ENCODE assay signal across 21 cellular contexts in the genomic region with DNA sequence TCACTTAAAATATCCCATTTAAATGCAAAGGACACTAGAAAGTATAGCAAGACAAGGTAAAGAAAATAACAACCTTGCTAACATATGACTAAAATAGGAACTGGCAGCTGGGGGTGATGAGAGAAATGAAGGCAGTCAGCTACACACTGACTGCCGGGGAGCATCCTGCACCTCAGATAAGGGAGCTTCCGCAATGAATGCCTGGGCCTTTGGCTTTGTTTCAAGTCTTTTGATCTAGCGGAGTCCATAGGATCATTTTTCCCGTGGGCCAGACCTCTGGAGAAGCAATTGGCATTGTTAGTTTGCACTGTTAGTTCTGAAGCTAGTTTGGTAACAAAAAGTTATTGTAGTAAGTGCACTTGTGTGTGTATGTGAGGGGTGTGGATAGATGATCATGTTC.
A peak's percentile ranks its signal among the peaks of the same experiment; 100 is the strongest.
DNase-seq lines count a peak whose midpoint lies in the region; ATAC-seq, FAIRE-seq and TF ChIP-seq lines count a peak whose summit lies in the region.
"Had no signal": no experiment of that assay in that cellular context is flagged by ENCODE, and none has a peak within 500 bp of the region (broad histone marks: within the 10 kb centered on the region; RNA-seq: fewer than 3 reads in every experiment).

No MANE protein-coding gene starts in this region.

- H3K27me3 ChIP-seq in astrocyte (ENCODE audit: insufficient read depth, low read length) (no peaks in the 10 kb centered on the region), neuronal stem cell (ENCODE audit: control insufficient read depth in 3 of 3, insufficient read depth in 3 of 3, low read depth in 1 of 3, low read length in 3 of 3) (no peaks in the 10 kb centered on the region)
- H3K27me3 ChIP-seq: BLaER1 had no signal

- no peak overlapping the region for H2AK5ac ChIP-seq in neuronal stem cell (ENCODE audit: low read depth, low read length)

- H3K79me1 ChIP-seq in neuronal stem cell (ENCODE audit: low read depth, low read length), result no peaks in the 10 kb centered on the region

- H3K27ac ChIP-seq in astrocyte (ENCODE audit: low read depth, low read length), result no peak overlapping the region
- H3K27ac ChIP-seq in neuronal stem cell (replicated peaks; ENCODE audit: low read length), result no peak overlapping the region
- H3K27ac ChIP-seq: BLaER1 had no signal

- peak; percentile 29 for DNase-seq in NCI-H2171 treated with DMSO at 0.1 percent for 48 hours (lab: John Stamatoyannopoulos, UW)
- DNase-seq in NCI-H2171 (lab: John Stamatoyannopoulos, UW), result no peak
- DNase-seq in NCI-H128 (lab: John Stamatoyannopoulos, UW; ENCODE audit: unreplicated experiment), result peak; percentile 30
- DNase-seq in astrocyte (ENCODE audit: low read depth), result no peak
- no peak for DNase-seq in neuronal stem cell (ENCODE audit: low spot score)
- DNase-seq in foreskin melanocyte, result no peak
- DNase-seq in RKO (ENCODE audit: low spot score), result no peak
- DNase-seq: CD4-positive, CD25-positive, alpha-beta regulatory T cell; DMS53; Karpas-422; NCI-H1092 treated with DMSO at 0.1 percent for 48 hours; NCI-H2029 treated with DMSO at 0.1 percent for 48 hours; NCI-H510A treated with DMSO at 0.1 percent for 48 hours; NCI-H748 treated with DMSO at 0.1 percent for 48 hours; SK-N-SH; SW 1271 had no signal

- TF ChIP-seq CTCF in astrocyte (IDR thresholded peaks at IDR 0.05; ENCODE audit: insufficient read depth, low read depth, low read length), result no peak

- ATAC-seq in HG03095 (IDR thresholded peaks at IDR 0.05; ENCODE audit: unreplicated experiment), result no peak

- H2AFZ ChIP-seq in astrocyte (ENCODE audit: low read depth, low read length) (no peak overlapping the region), neuronal stem cell (ENCODE audit: low read length) (peak overlapping the region; percentile 43)

- peak overlapping the region; percentile 50 for H3K27ac Mint-ChIP-seq in astrocyte (ENCODE audit: unreplicated experiment)
- H3K27ac Mint-ChIP-seq: CD4-positive, CD25-positive, alpha-beta regulatory T cell had no signal

- no peaks in the 10 kb centered on the region for H4K20me1 ChIP-seq in astrocyte (ENCODE audit: insufficient read depth, low read length)
- H4K20me1 ChIP-seq: BLaER1 had no signal

- no peak overlapping the region for H2BK12ac ChIP-seq in neuronal stem cell (ENCODE audit: low read length)

- H3K36me3 ChIP-seq in astrocyte (ENCODE audit: insufficient read depth, low read length) (no peaks in the 10 kb centered on the region), neuronal stem cell (replicated peaks in 1 of 2; ENCODE audit: control insufficient read depth in 2 of 2, insufficient read depth in 2 of 2, low read length in 2 of 2) (no peaks in the 10 kb centered on the region)
- H3K36me3 ChIP-seq: BLaER1 had no signal

- no peak overlapping the region for H4K8ac ChIP-seq in neuronal stem cell (ENCODE audit: low read depth, low read length)

- H3K18ac ChIP-seq in neuronal stem cell (ENCODE audit: low read length), result no peak overlapping the region

- H3K4me2 ChIP-seq in astrocyte (ENCODE audit: low read length) (no peak overlapping the region), neuronal stem cell (ENCODE audit: insufficient read depth, low read length, poor library complexity, severe bottlenecking) (no peak overlapping the region)
- H3K4me2 ChIP-seq: BLaER1, SK-N-SH had no signal

- H3K4me3 Mint-ChIP-seq in astrocyte (ENCODE audit: unreplicated experiment), result no peak overlapping the region
- H3K4me3 Mint-ChIP-seq: CD4-positive, CD25-positive, alpha-beta regulatory T cell had no signal

- H2BK15ac ChIP-seq in neuronal stem cell (ENCODE audit: low read length), result no peak overlapping the region

- no peaks in the 10 kb centered on the region for H3K79me2 ChIP-seq in astrocyte (ENCODE audit: insufficient read depth, low read length)

- H3K4me1 ChIP-seq in astrocyte (ENCODE audit: insufficient read depth, low read length) (peaks cover 3% of the 10 kb centered on the region), neuronal stem cell (ENCODE audit: control insufficient read depth in 2 of 2, insufficient read depth in 1 of 2, low read depth in 1 of 2, low read length in 2 of 2) (peaks cover 11% of the 10 kb centered on the region in 2 donors)
- H3K4me1 ChIP-seq: BLaER1 had no signal

- no peak overlapping the region for H3K23ac ChIP-seq in neuronal stem cell (ENCODE audit: low read depth, low read length, poor library complexity)

- peaks cover 26% of the 10 kb centered on the region for H3K4me1 Mint-ChIP-seq in astrocyte (ENCODE audit: low read depth, unreplicated experiment)
- H3K4me1 Mint-ChIP-seq: CD4-positive, CD25-positive, alpha-beta regulatory T cell had no signal

- H3K9me3 ChIP-seq in astrocyte (ENCODE audit: insufficient read depth, low read depth, low read length) (no peaks in the 10 kb centered on the region), neuronal stem cell (replicated peaks in 1 of 2; ENCODE audit: control insufficient read depth in 2 of 2, insufficient read depth in 1 of 2, low read depth in 1 of 2, low read length in 2 of 2) (no peaks in the 10 kb centered on the region)
- H3K9me3 ChIP-seq: BLaER1, SK-N-SH had no signal

- no peak overlapping the region for H2BK5ac ChIP-seq in neuronal stem cell (ENCODE audit: low read length)

- no CpG with 5 or more reads among the region's 4 CpGs for WGBS in neuronal stem cell (ENCODE audit: extremely low coverage in 2 of 2, insufficient read length in 2 of 2, insufficient replicate concordance in 1 of 2), 2 donors

- no peak for FAIRE-seq in astrocyte (lab: Jason Lieb, UNC)
- FAIRE-seq: GM18507, H54, RCC 7860 had no signal

- H3K9ac ChIP-seq in astrocyte (ENCODE audit: low read length) (no peak overlapping the region), neuronal stem cell (ENCODE audit: low read depth, low read length, poor library complexity) (no peak overlapping the region)
- H3K9ac ChIP-seq: BLaER1, SK-N-SH had no signal

- H3K4me3 ChIP-seq in astrocyte (ENCODE audit: insufficient read depth, low read depth, low read length) (no peak overlapping the region), neuronal stem cell (ENCODE audit: low read length in 2 of 2) (no peak overlapping the region)
- H3K4me3 ChIP-seq: BLaER1 had no signal

- H4K91ac ChIP-seq in neuronal stem cell (ENCODE audit: low read depth, low read length, poor library complexity), result no peak overlapping the region

- H3K9me3 Mint-ChIP-seq in astrocyte (ENCODE audit: unreplicated experiment), result no peaks in the 10 kb centered on the region

- no peak overlapping the region for H2BK120ac ChIP-seq in neuronal stem cell (ENCODE audit: low read depth, low read length)

- no peak overlapping the region for H3K4ac ChIP-seq in neuronal stem cell (ENCODE audit: low read length)

- H3K36me3 Mint-ChIP-seq in astrocyte (ENCODE audit: low read depth, unreplicated experiment), result no peaks in the 10 kb centered on the region
- H3K36me3 Mint-ChIP-seq: CD4-positive, CD25-positive, alpha-beta regulatory T cell had no signal

- H3K14ac ChIP-seq in neuronal stem cell (ENCODE audit: low read length), result no peak overlapping the region

- H3K27me3 Mint-ChIP-seq in astrocyte (ENCODE audit: low read depth, unreplicated experiment), result no peaks in the 10 kb centered on the region
- H3K27me3 Mint-ChIP-seq: CD4-positive, CD25-positive, alpha-beta regulatory T cell had no signal

Comparison
In these comparisons a context has a peak if more than half of its experiments do, and no peak if none do; other contexts are left out.
1. DNase-seq: peak in NCI-H2171 treated with DMSO at 0.1 percent for 48 hours (single experiment) and NCI-H128 (single experiment); none in NCI-H2171 (single experiment), astrocyte (single experiment), neuronal stem cell (single experiment), foreskin melanocyte (single experiment) and RKO (single experiment).